17 cellular contexts compared by ENCODE assay signal in genomic region chr20:23774081-23774480, GRCh38. TPM values are rescaled to one million over a fixed set of nuclear protein-coding genes. Genes with fewer than 3 reads are reported as not detected.
DNase-seq lines count a peak whose midpoint lies in the region; TF ChIP-seq lines count a peak whose summit lies in the region.
"Had no signal": no experiment of that assay in that cellular context is flagged by ENCODE, and none has a peak within 500 bp of the region (broad histone marks: within the 10 kb centered on the region; RNA-seq: fewer than 3 reads in every experiment).

No MANE protein-coding gene starts in this region.

- DNase-seq in ELR (ENCODE audit: low read depth) (peak; percentile 23), RPMI7951 (ENCODE audit: low read depth) (peak; percentile 42), esophagus muscularis mucosa (ENCODE audit: extremely low spot score) (peak; percentile 70), kidney epithelial cell (ENCODE audit: low read depth) (no peak), SW 1271 (lab: John Stamatoyannopoulos, UW) (no peak), hippocampal formation (lab: John Stamatoyannopoulos, UW) (no peak), NOMO-1 treated with DMSO at 0.1 percent for 48 hours (lab: John Stamatoyannopoulos, UW; ENCODE audit: unreplicated experiment) (no peak)
- DNase-seq: CD8-positive, alpha-beta T cell; COR-L47; GF-D8; GOT3; H9 had no signal

- H3K9me3 ChIP-seq in esophagus muscularis mucosa = no peaks in the 10 kb centered on the region

- no peak for TF ChIP-seq EP300 in esophagus muscularis mucosa (IDR thresholded peaks at IDR 0.05)

- TF ChIP-seq POLR2A in esophagus muscularis mucosa (IDR thresholded peaks at IDR 0.05; ENCODE audit: low read depth) = no peak

- WGBS in esophagus muscularis mucosa = 88% methylated on average over 6 of the region's 7 CpGs

- peaks cover 0 to 22% (median 0%) of the 10 kb centered on the region in 4 donors for H3K27me3 ChIP-seq in esophagus muscularis mucosa
- H3K27me3 ChIP-seq in kidney epithelial cell (ENCODE audit: control insufficient read depth, insufficient read depth, low read length) = no peaks in the 10 kb centered on the region
- H3K27me3 ChIP-seq: BLaER1 treated with 17β-estradiol and CSF1 and Interleukin-3, amounts not matched to agents 10 nM and 100 nM had no signal

- no peak for TF ChIP-seq CTCF in esophagus muscularis mucosa (IDR thresholded peaks at IDR 0.05)
- TF ChIP-seq CTCF in kidney epithelial cell (IDR thresholded peaks at IDR 0.05; ENCODE audit: insufficient read depth, low read length, poor library complexity, severe bottlenecking) = peak; percentile 4

- H3K4me1 ChIP-seq in esophagus muscularis mucosa = peaks cover 0 to 8% (median 3%) of the 10 kb centered on the region in 4 donors

- H3K4me3 ChIP-seq in esophagus muscularis mucosa (no peak overlapping the region), kidney epithelial cell (ENCODE audit: low read depth, low read length) (no peak overlapping the region)
- H3K4me3 ChIP-seq: BLaER1 treated with 17β-estradiol and CSF1 and Interleukin-3, amounts not matched to agents 10 nM and 100 nM had no signal

- no peak overlapping the region for H3K27ac ChIP-seq in esophagus muscularis mucosa (replicated peaks in 1 of 4)
- H3K27ac ChIP-seq: BLaER1 treated with 17β-estradiol and CSF1 and Interleukin-3, amounts not matched to agents 10 nM and 100 nM; HL-60 had no signal

- no peaks in the 10 kb centered on the region for H3K36me3 ChIP-seq in esophagus muscularis mucosa
- no peaks in the 10 kb centered on the region for H3K36me3 ChIP-seq in kidney epithelial cell (ENCODE audit: control insufficient read depth, insufficient read depth, low read length)
- H3K36me3 ChIP-seq: BLaER1 treated with 17β-estradiol and CSF1 and Interleukin-3, amounts not matched to agents 10 nM and 100 nM had no signal

- intact Hi-C loops in esophagus muscularis mucosa (cut with DNase I) = no loop called here

RNA-seq across cellular contexts. Expression of gene CST1, which starts 23.3 kb away (rescaled TPM):
- total RNA-seq in RPMI7951 (2014; rRNA removed; shearing (Covaris generic)) = 0.68 and 0.84 TPM in 2 replicates
- total RNA-seq in esophagus muscularis mucosa (not detected), kidney epithelial cell (not detected in 2 replicates)
- total RNA-seq: A172; B cell; CD8-positive, alpha-beta T cell; HT1080 had no signal

RNA-seq across cellular contexts. Expression of gene CST2, which starts 52.4 kb away (rescaled TPM):
- total RNA-seq in RPMI7951 (2014; rRNA removed; shearing (Covaris generic)) = 0.84 TPM in 1 of 2 replicates, not detected in the other
- total RNA-seq in esophagus muscularis mucosa = 1 to 10 TPM in 1 of 4 donors, under 1 TPM in 2, not detected in 1; 0.45 to 2.1 (median 0.86) TPM
- 2.6 and 7.0 TPM in 2 replicates for total RNA-seq in kidney epithelial cell
- total RNA-seq: A172; B cell; CD8-positive, alpha-beta T cell; H9; HT1080 had no signal

Comparison
In these comparisons a context has a peak if more than half of its experiments do, and no peak if none do; other contexts are left out.
1. DNase-seq: peak in ELR (single experiment), RPMI7951 (single experiment) and esophagus muscularis mucosa (single experiment); none in kidney epithelial cell (single experiment), SW 1271 (0 of 2), hippocampal formation (0 of 2) and NOMO-1 treated with DMSO at 0.1 percent for 48 hours (single experiment).